In the genomic region with DNA sequence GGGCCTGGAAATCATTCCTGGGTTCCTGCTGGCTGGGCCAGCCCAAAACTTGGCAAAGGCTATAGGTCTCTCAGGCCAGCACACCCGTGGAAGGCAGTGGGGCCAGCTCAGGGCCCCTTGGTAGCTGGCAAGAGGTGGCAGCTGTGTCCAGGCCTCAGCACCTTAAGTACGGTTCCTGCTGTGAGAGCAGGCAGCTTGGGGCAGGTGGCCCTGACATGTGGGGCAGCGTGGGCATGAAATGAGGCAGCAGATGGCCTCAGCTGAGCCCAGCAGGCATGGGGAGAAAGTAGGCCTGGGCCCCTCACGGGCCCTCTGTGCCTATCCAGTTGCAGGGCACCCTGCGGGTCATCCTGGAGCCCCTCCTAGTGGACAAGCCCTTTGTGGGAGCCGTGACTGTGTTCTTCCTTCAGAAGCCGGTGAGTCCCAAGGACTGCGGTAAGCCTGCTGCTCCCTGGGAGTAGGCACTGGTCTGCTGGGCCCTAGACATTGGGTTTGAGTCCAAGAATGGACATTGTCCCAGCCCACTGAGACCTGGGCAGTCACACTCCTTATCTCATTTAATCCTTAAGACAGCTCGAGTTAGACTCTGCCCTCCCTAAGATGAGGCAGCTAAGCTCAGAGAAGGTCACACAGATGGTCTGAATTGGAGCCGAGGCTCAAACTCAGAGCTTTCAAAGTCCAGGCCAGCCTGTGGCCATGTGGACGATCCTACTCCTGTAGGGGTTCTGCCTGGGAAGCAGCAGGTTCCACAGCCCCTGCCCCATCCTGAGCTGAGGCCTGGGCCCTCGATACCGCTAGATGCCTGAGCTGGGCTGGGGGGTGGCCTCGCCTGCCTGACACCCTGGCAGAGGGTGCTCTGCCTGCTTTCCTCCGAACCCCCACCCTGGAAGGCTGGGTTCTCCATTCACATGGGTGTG, we compare ENCODE assay signal across 22 cellular contexts. TPM values are rescaled to one million over a fixed set of nuclear protein-coding genes. Genes with fewer than 3 reads are reported as not detected.
DNase-seq lines count a peak whose midpoint lies in the region; ATAC-seq, FAIRE-seq and TF ChIP-seq lines count a peak whose summit lies in the region.
"Had no signal": no experiment of that assay in that cellular context is flagged by ENCODE, and none has a peak within 500 bp of the region (broad histone marks: within the 10 kb centered on the region; RNA-seq: fewer than 3 reads in every experiment).

No MANE protein-coding gene starts in this region.

- CTCF ChIA-PET in IMR-90 (lab: Yijun Ruan, JAX), result interaction anchor here (0.7 to 1.9 kb wide), 4 partner anchors 15 to 456 kb away, joined by 3 to 6 read pairs (median 4); no protein-coding TSS in a partner anchor

- POLR2A ChIA-PET in IMR-90 (lab: Charles Lee; ENCODE audit: unreplicated experiment), result no interaction called here

- no peaks in the 10 kb centered on the region for H3K9me1 ChIP-seq in IMR-90 (ENCODE audit: insufficient read depth, low read length)

- no peak overlapping the region for H3K56ac ChIP-seq in IMR-90 (ENCODE audit: extremely low read depth, insufficient read depth, low read length)

- TF ChIP-seq CTCF in IMR-90 (conservative IDR thresholded peaks at IDR 0.05; ENCODE audit: low read depth, low read length) (no peak), pancreas (IDR thresholded peaks at IDR 0.05) (no peak)

- 81% methylated on average over 8 of the region's 15 CpGs; no CpG with 5 or more reads in 1 of the 2 experiments for WGBS in IMR-90 (ENCODE audit: extremely low coverage in 2 of 2, insufficient read length in 1 of 2), 2 experiments
- WGBS in pancreas, 2 donors, result 82 to 83% methylated on average over 15 of the region's 15 CpGs

- no peak overlapping the region for H2BK15ac ChIP-seq in IMR-90 (ENCODE audit: low read depth, low read length)

- H3K79me1 ChIP-seq in IMR-90 (ENCODE audit: low read depth in 1 of 2, low read length in 2 of 2), result no peaks in the 10 kb centered on the region

- H3K36me3 ChIP-seq in IMR-90 (ENCODE audit: control insufficient read depth, insufficient read depth, low read length) (no peaks in the 10 kb centered on the region), pancreas (no peaks in the 10 kb centered on the region)
- H3K36me3 ChIP-seq: HAP-1 had no signal

- no peak overlapping the region for H4K8ac ChIP-seq in IMR-90 (ENCODE audit: low read depth in 2 of 2, low read length in 2 of 2)

- H3K23ac ChIP-seq in IMR-90 (ENCODE audit: low read depth, low read length), result no peak overlapping the region

- no peaks in the 10 kb centered on the region for H3K9me3 ChIP-seq in IMR-90 (ENCODE audit: control insufficient read depth, insufficient read depth, low read length)
- no peaks in the 10 kb centered on the region for H3K9me3 ChIP-seq in pancreas
- H3K9me3 ChIP-seq: HAP-1, left lung, sigmoid colon, stomach had no signal

- H3K27ac ChIP-seq in IMR-90 (ENCODE audit: insufficient read depth, low read length) (no peak overlapping the region), pancreas (no peak overlapping the region)
- H3K27ac ChIP-seq: KMS-11, left lung, sigmoid colon, stomach had no signal

- dilution Hi-C loops in IMR-90 (cut with HindIII; ENCODE audit: low sequenced_read_pairs, unreplicated experiment), result no loop called here

- no peak overlapping the region for H3K14ac ChIP-seq in IMR-90 (replicated peaks; ENCODE audit: low read depth, low read length)

- no peak overlapping the region for H2BK120ac ChIP-seq in IMR-90 (ENCODE audit: low read depth, low read length)

- no peak overlapping the region for H2BK20ac ChIP-seq in IMR-90 (ENCODE audit: low read depth, low read length)

- H3K4me3 ChIP-seq in IMR-90 (ENCODE audit: insufficient read depth, low read depth, low read length), result no peak overlapping the region
- H3K4me3 ChIP-seq in pancreas, result no peak overlapping the region
- H3K4me3 ChIP-seq: HAP-1, left lung, sigmoid colon, stomach had no signal

- H4K91ac ChIP-seq in IMR-90 (ENCODE audit: insufficient read depth, low read depth, low read length), result no peak overlapping the region

- H4K20me1 ChIP-seq in IMR-90 (ENCODE audit: insufficient read depth, low read length), result no peaks in the 10 kb centered on the region

- H3K9ac ChIP-seq in IMR-90 (ENCODE audit: low read depth, low read length), result no peak overlapping the region
- H3K9ac ChIP-seq: KMS-11 had no signal

- no peak overlapping the region for H3K4me2 ChIP-seq in IMR-90 (ENCODE audit: low read depth, low read length)
- H3K4me2 ChIP-seq: KMS-11 had no signal

- H3K4me1 ChIP-seq in IMR-90 (ENCODE audit: control insufficient read depth, insufficient read depth, low read length) (no peaks in the 10 kb centered on the region), pancreas (no peaks in the 10 kb centered on the region)
- H3K4me1 ChIP-seq: HAP-1, left lung had no signal

- H3K18ac ChIP-seq in IMR-90 (ENCODE audit: low read depth, low read length), result no peak overlapping the region

- no peak overlapping the region for H2BK5ac ChIP-seq in IMR-90 (ENCODE audit: low read depth, low read length, poor library complexity, severe bottlenecking)

- H2AFZ ChIP-seq in IMR-90 (replicated peaks; ENCODE audit: low read length, poor library complexity), result peak overlapping the region; percentile 14

- TF ChIP-seq POLR2A in IMR-90 (IDR thresholded peaks at IDR 0.05; ENCODE audit: low read depth, low read length) (no peak), GM18505 (IDR thresholded peaks at IDR 0.05; ENCODE audit: borderline replicate concordance, extremely low read depth, insufficient read depth, insufficient read length) (no peak)

- H2AK5ac ChIP-seq in IMR-90 (ENCODE audit: low read depth, low read length), result no peak overlapping the region

- no peak for TF ChIP-seq RAD21 in IMR-90 (IDR thresholded peaks at IDR 0.05; ENCODE audit: low read length)

- no peak overlapping the region for H4K5ac ChIP-seq in IMR-90 (ENCODE audit: low read depth, low read length)

- ATAC-seq in IMR-90 (ENCODE audit: low read depth), result no peak
- no peak for ATAC-seq in pancreas
- ATAC-seq in GM18868 (IDR thresholded peaks at IDR 0.05; ENCODE audit: unreplicated experiment), result no peak
- no peak for ATAC-seq in GM18505 (IDR thresholded peaks at IDR 0.05; ENCODE audit: unreplicated experiment)
- ATAC-seq: activated naive CD4-positive, alpha-beta T cell treated with anti-CD3 and anti-CD28 coated beads, Interleukin-2, amount 50 U/mL, for 72 hours; CD8-positive, alpha-beta T cell had no signal

- no peak overlapping the region for H2AK9ac ChIP-seq in IMR-90 (replicated peaks; ENCODE audit: low read depth, low read length, poor library complexity)

- in situ Hi-C loops in IMR-90 (cut with MboI; ENCODE audit: low sequenced_read_pairs), result no loop called here

- H3K4ac ChIP-seq in IMR-90 (ENCODE audit: low read depth, low read length), result no peak overlapping the region

- no peak for FAIRE-seq in pancreas (lab: Jason Lieb, UNC)
- FAIRE-seq: RCC 7860, TTC549 had no signal

- intact Hi-C loops in IMR-90 (cut with micrococcal nuclease) (no loop called here), pancreas (cut with DNase I) (loop anchor here in 1 of 3 donors (10.0 kb wide), 1 partner anchor 465 kb away; no protein-coding TSS in a partner anchor)

- DNase-seq in DMS 273 treated with DMSO at 0.1 percent for 48 hours (lab: John Stamatoyannopoulos, UW), result peak; percentile 89
- no peak for DNase-seq in IMR-90
- peak; percentile 36 for DNase-seq in cerebellum (ENCODE audit: low spot score)
- DNase-seq in mesenteric fat pad (ENCODE audit: low spot score), result peak; percentile 28
- no peak for DNase-seq in pancreas
- DNase-seq in NCI-H510A treated with DMSO at 0.1 percent for 48 hours (lab: John Stamatoyannopoulos, UW), result no peak
- DNase-seq: activated CD4-positive, alpha-beta T cell treated with anti-CD3 and anti-CD28 coated beads for 48 hours; DMS79 treated with DMSO at 0.1 percent for 48 hours; foreskin melanocyte; left lung; NCI-H1092; sigmoid colon; stimulated activated CD4-positive, alpha-beta T cell treated with anti-CD3 and anti-CD28 coated beads, Interleukin-1b, Interleukin-23, amount 100 ng/mL, for 48 hours; stomach had no signal

- H3K27me3 ChIP-seq in IMR-90 (ENCODE audit: control insufficient read depth, insufficient read depth, low read length) (peaks cover 7% of the 10 kb centered on the region), pancreas (no peaks in the 10 kb centered on the region)
- H3K27me3 ChIP-seq: left lung, sigmoid colon had no signal

- no TSS peak for BruUV-seq in IMR-90 (replicated peaks; lab: Mats Ljungman, UMichigan)

TF ChIP-seq in IMR-90, 13 proteins besides CTCF, POLR2A, EP300 and RAD21 (continues in another document):
- TF ChIP-seq, protein P1, sequence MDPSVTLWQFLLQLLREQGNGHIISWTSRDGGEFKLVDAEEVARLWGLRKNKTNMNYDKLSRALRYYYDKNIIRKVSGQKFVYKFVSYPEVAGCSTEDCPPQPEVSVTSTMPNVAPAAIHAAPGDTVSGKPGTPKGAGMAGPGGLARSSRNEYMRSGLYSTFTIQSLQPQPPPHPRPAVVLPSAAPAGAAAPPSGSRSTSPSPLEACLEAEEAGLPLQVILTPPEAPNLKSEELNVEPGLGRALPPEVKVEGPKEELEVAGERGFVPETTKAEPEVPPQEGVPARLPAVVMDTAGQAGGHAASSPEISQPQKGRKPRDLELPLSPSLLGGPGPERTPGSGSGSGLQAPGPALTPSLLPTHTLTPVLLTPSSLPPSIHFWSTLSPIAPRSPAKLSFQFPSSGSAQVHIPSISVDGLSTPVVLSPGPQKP (IDR thresholded peaks at IDR 0.05; ENCODE audit: borderline replicate concordance, low read depth, low read length), result no peak
- TF ChIP-seq SMC3 (IDR thresholded peaks at IDR 0.05; ENCODE audit: low read depth, low read length) (no peak), MXI1 (IDR thresholded peaks at IDR 0.05; ENCODE audit: borderline replicate concordance, low read depth, low read length) (no peak), RFX5 (IDR thresholded peaks at IDR 0.05; ENCODE audit: low read depth, low read length) (no peak), FOS (IDR thresholded peaks at IDR 0.05; ENCODE audit: low read depth, low read length) (no peak), BHLHE40 (IDR thresholded peaks at IDR 0.05; ENCODE audit: low read depth, low read length) (no peak), RCOR1 (IDR thresholded peaks at IDR 0.05; ENCODE audit: insufficient replicate concordance, low read length) (no peak), USF2 (IDR thresholded peaks at IDR 0.05; ENCODE audit: low read depth, low read length) (no peak)

RNA-seq across cellular contexts. Expression of gene ESYT3, which starts 25.5 kb away (rescaled TPM):
- under 0.01 TPM in 2 replicates for total RNA-seq in IMR-90 (2012; rRNA removed)
- 0.02 and 0.03 TPM in 2 replicates for polyA plus RNA-seq in IMR-90 (2012; rRNA removed)
- polyA plus RNA-seq in IMR-90 (2012; cell fraction: cytosol; rRNA removed), result 0.04 and 0.05 TPM in 2 replicates
- polyA plus RNA-seq in IMR-90 (2012; cell fraction: nucleus; rRNA removed; ENCODE audit: low replicate concordance), result 0.25 and 0.32 TPM in 2 replicates
- total RNA-seq in cerebellum, result 10.0 TPM
- total RNA-seq in mesenteric fat pad, result 0.19 TPM
- total RNA-seq in pancreas, result 1 to 10 TPM in 4 of 6 donors, under 1 TPM in 2; 0.95 to 2.8 (median 1.4) TPM
- 1 to 10 TPM; 1.2 to 2.1 TPM for polyA plus RNA-seq in pancreas
- total RNA-seq: CD8-positive, alpha-beta T cell had no signal

Comparison
In these comparisons a context has a peak if more than half of its experiments do, and no peak if none do; other contexts are left out.
1. DNase-seq: peak in DMS 273 treated with DMSO at 0.1 percent for 48 hours (single experiment), cerebellum (single experiment) and mesenteric fat pad (single experiment); none in IMR-90 (single experiment), pancreas (0 of 6) and NCI-H510A treated with DMSO at 0.1 percent for 48 hours (single experiment).